In genomic region chr4:165972747-165973146, GRCh38 we compare ENCODE assay signal across 21 cellular contexts.
DNase-seq lines count a peak whose midpoint lies in the region; ATAC-seq, FAIRE-seq and TF ChIP-seq lines count a peak whose summit lies in the region.
"Had no signal": no experiment of that assay in that cellular context is flagged by ENCODE, and none has a peak within 500 bp of the region (broad histone marks: within the 10 kb centered on the region; RNA-seq: fewer than 3 reads in every experiment).

No MANE protein-coding gene starts in this region.

- no peak for TF ChIP-seq CTCF in MCF 10A (IDR thresholded peaks at IDR 0.05; ENCODE audit: unreplicated experiment)
- TF ChIP-seq CTCF in breast epithelium (IDR thresholded peaks at IDR 0.05): no peak
- TF ChIP-seq CTCF in keratinocyte (optimal IDR thresholded peaks at IDR 0.05 in 1 of 3, IDR thresholded peaks at IDR 0.05 in 1 of 3, conservative IDR thresholded peaks at IDR 0.05 in 1 of 3; ENCODE audit: extremely low read depth in 1 of 3, insufficient read depth in 2 of 3, low read length in 3 of 3): no peak

- H3K9me3 Mint-ChIP-seq in MCF 10A (ENCODE audit: unreplicated experiment): no peaks in the 10 kb centered on the region
- H3K9me3 Mint-ChIP-seq in activated CD4-positive, alpha-beta memory T cell treated with anti-CD3 and anti-CD28 coated beads, Interleukin-2, amount 10 ng/mL, durations not matched to agents 7 days and 5 days: peaks cover 2% of the 10 kb centered on the region
- H3K9me3 Mint-ChIP-seq in activated CD8-positive, alpha-beta T cell treated with anti-CD3 and anti-CD28 coated beads, Interleukin-2, amount 10 ng/mL, durations not matched to agents 7 days and 5 days (ENCODE audit: insufficient read depth): peaks cover 2% of the 10 kb centered on the region

- H2AFZ ChIP-seq in keratinocyte (ENCODE audit: control insufficient read depth, low read length): no peak overlapping the region
- H2AFZ ChIP-seq: GM23338, PC-9 had no signal

- no peaks in the 10 kb centered on the region for H3K36me3 Mint-ChIP-seq in MCF 10A (ENCODE audit: insufficient read depth, unreplicated experiment)
- no peaks in the 10 kb centered on the region for H3K36me3 Mint-ChIP-seq in activated CD4-positive, alpha-beta memory T cell treated with anti-CD3 and anti-CD28 coated beads, Interleukin-2, amount 10 ng/mL, durations not matched to agents 7 days and 5 days (ENCODE audit: low read depth)
- no peaks in the 10 kb centered on the region for H3K36me3 Mint-ChIP-seq in activated CD8-positive, alpha-beta T cell treated with anti-CD3 and anti-CD28 coated beads, Interleukin-2, amount 10 ng/mL, durations not matched to agents 7 days and 5 days (ENCODE audit: low read depth)

- H3K27ac ChIP-seq in breast epithelium: no peak overlapping the region
- H3K27ac ChIP-seq in keratinocyte (ENCODE audit: control insufficient read depth, insufficient read depth, low read length): peak overlapping the region; percentile 93
- H3K27ac ChIP-seq: PC-9, SJCRH30 had no signal

- POLR2A ChIA-PET in MCF 10A (lab: Yijun Ruan, JAX): interaction anchor here (0.6 to 6.7 kb wide), 9 partner anchors 8 to 99 kb away, joined by 3 to 81 read pairs (median 5); partner anchors contain the start of gene TLL1
- POLR2A ChIA-PET in activated CD4-positive, alpha-beta memory T cell treated with anti-CD3 and anti-CD28 coated beads, Interleukin-2, amount 10 ng/mL, durations not matched to agents 7 days and 5 days (lab: Charles Lee): no interaction called here
- POLR2A ChIA-PET in activated CD8-positive, alpha-beta T cell treated with anti-CD3 and anti-CD28 coated beads, Interleukin-2, amount 10 ng/mL, durations not matched to agents 7 days and 5 days (lab: Charles Lee): no interaction called here

- no peaks in the 10 kb centered on the region for H3K79me2 ChIP-seq in keratinocyte (ENCODE audit: control insufficient read depth, insufficient read depth, low read length)

- H3K36me3 ChIP-seq in breast epithelium (no peaks in the 10 kb centered on the region), keratinocyte (ENCODE audit: control insufficient read depth in 2 of 2, extremely low read depth in 1 of 2, insufficient read depth in 2 of 2, low read length in 2 of 2) (no peaks in the 10 kb centered on the region)
- H3K36me3 ChIP-seq: SJCRH30 had no signal

- peak overlapping the region; percentile 39 for H3K4me2 ChIP-seq in keratinocyte (ENCODE audit: control insufficient read depth, extremely low read depth, insufficient read depth, low read depth, low read length)
- H3K4me2 ChIP-seq: GM23338, PC-9 had no signal

- H3K9ac ChIP-seq in keratinocyte (ENCODE audit: control insufficient read depth, extremely low read depth, insufficient read depth, low read length): no peak overlapping the region

- intact Hi-C loops in MCF 10A (cut with micrococcal nuclease): loop anchor here (5.0 kb wide), 1 partner anchor 100 kb away; the partner anchor contains the start of gene TLL1
- intact Hi-C loops in breast epithelium (cut with DNase I; ENCODE audit: low total_unique reads): no loop called here

- no peaks in the 10 kb centered on the region for H3K27me3 Mint-ChIP-seq in MCF 10A (ENCODE audit: insufficient read depth, unreplicated experiment)
- H3K27me3 Mint-ChIP-seq in activated CD4-positive, alpha-beta memory T cell treated with anti-CD3 and anti-CD28 coated beads, Interleukin-2, amount 10 ng/mL, durations not matched to agents 7 days and 5 days: no peaks in the 10 kb centered on the region
- H3K27me3 Mint-ChIP-seq in activated CD8-positive, alpha-beta T cell treated with anti-CD3 and anti-CD28 coated beads, Interleukin-2, amount 10 ng/mL, durations not matched to agents 7 days and 5 days (ENCODE audit: low read depth): no peaks in the 10 kb centered on the region
- H3K27me3 Mint-ChIP-seq: B cell had no signal

- dilution Hi-C loops in keratinocyte (cut with MboI; ENCODE audit: extremely low pct_ligation_motif_present, low sequenced_read_pairs): no loop called here

- H3K9me1 ChIP-seq in keratinocyte (ENCODE audit: control insufficient read depth, extremely low read depth, insufficient read depth, low read length): no peaks in the 10 kb centered on the region

- H3K9me3 ChIP-seq in breast epithelium (no peaks in the 10 kb centered on the region), keratinocyte (ENCODE audit: control insufficient read depth, low read depth, low read length) (no peaks in the 10 kb centered on the region)
- H3K9me3 ChIP-seq: SJCRH30 had no signal

- H3K27me3 ChIP-seq in breast epithelium (no peaks in the 10 kb centered on the region), keratinocyte (ENCODE audit: control insufficient read depth, extremely low read depth, insufficient read depth, low read length) (no peaks in the 10 kb centered on the region)
- H3K27me3 ChIP-seq: SJCRH30 had no signal

- ATAC-seq in HG03432 (IDR thresholded peaks at IDR 0.05; ENCODE audit: unreplicated experiment): no peak
- no peak for ATAC-seq in activated CD8-positive, alpha-beta T cell treated with anti-CD3 and anti-CD28 coated beads, Interleukin-2, amount 10 ng/mL, durations not matched to agents 7 days and 5 days
- ATAC-seq: GM23338, HepG2 had no signal

- peak overlapping the region; percentile 2 for H3K4me3 Mint-ChIP-seq in MCF 10A (ENCODE audit: unreplicated experiment)
- no peak overlapping the region for H3K4me3 Mint-ChIP-seq in activated CD4-positive, alpha-beta memory T cell treated with anti-CD3 and anti-CD28 coated beads, Interleukin-2, amount 10 ng/mL, durations not matched to agents 7 days and 5 days
- H3K4me3 Mint-ChIP-seq in activated CD8-positive, alpha-beta T cell treated with anti-CD3 and anti-CD28 coated beads, Interleukin-2, amount 10 ng/mL, durations not matched to agents 7 days and 5 days: no peak overlapping the region
- H3K4me3 Mint-ChIP-seq: B cell, GM23338 had no signal

- TF ChIP-seq POLR2A in breast epithelium (IDR thresholded peaks at IDR 0.05): no peak

- H3K4me1 Mint-ChIP-seq in MCF 10A (ENCODE audit: insufficient read depth, unreplicated experiment): peaks cover 29% of the 10 kb centered on the region
- no peaks in the 10 kb centered on the region for H3K4me1 Mint-ChIP-seq in activated CD4-positive, alpha-beta memory T cell treated with anti-CD3 and anti-CD28 coated beads, Interleukin-2, amount 10 ng/mL, durations not matched to agents 7 days and 5 days
- no peaks in the 10 kb centered on the region for H3K4me1 Mint-ChIP-seq in activated CD8-positive, alpha-beta T cell treated with anti-CD3 and anti-CD28 coated beads, Interleukin-2, amount 10 ng/mL, durations not matched to agents 7 days and 5 days (ENCODE audit: low read depth)
- H3K4me1 Mint-ChIP-seq: B cell, GM23338 had no signal

- no TSS peak for BruUV-seq in MCF 10A (replicated peaks; lab: Mats Ljungman, UMichigan)

- H3K4me3 ChIP-seq in breast epithelium (no peak overlapping the region), keratinocyte (ENCODE audit: control insufficient read depth in 2 of 3, extremely low read depth in 1 of 3, insufficient read depth in 2 of 3, low read depth in 1 of 3, low read length in 3 of 3) (no peak overlapping the region)
- H3K4me3 ChIP-seq: GM23338, PC-9, SJCRH30 had no signal

- H3K4me1 ChIP-seq in breast epithelium (no peaks in the 10 kb centered on the region), keratinocyte (ENCODE audit: control insufficient read depth, extremely low read depth, insufficient read depth, low read length) (peaks cover 37% of the 10 kb centered on the region)
- H3K4me1 ChIP-seq: SJCRH30 had no signal

- peak; percentile 85 for FAIRE-seq in keratinocyte (lab: Jason Lieb, UNC)
- FAIRE-seq: HepG2 had no signal

- CTCF ChIA-PET in MCF 10A (lab: Yijun Ruan, JAX): interaction anchor here (0.6 to 1.0 kb wide), 4 partner anchors 102 to 808 kb away, joined by 3 read pairs; no protein-coding TSS in a partner anchor
- CTCF ChIA-PET in activated CD4-positive, alpha-beta memory T cell treated with anti-CD3 and anti-CD28 coated beads, Interleukin-2, amount 10 ng/mL, durations not matched to agents 7 days and 5 days (lab: Charles Lee): no interaction called here
- CTCF ChIA-PET in activated CD8-positive, alpha-beta T cell treated with anti-CD3 and anti-CD28 coated beads, Interleukin-2, amount 10 ng/mL, durations not matched to agents 7 days and 5 days (lab: Charles Lee): no interaction called here

- H4K20me1 ChIP-seq in keratinocyte (ENCODE audit: control insufficient read depth, extremely low read depth, insufficient read depth, low read length): no peaks in the 10 kb centered on the region

- peak; percentile 30 for DNase-seq in MCF 10A (ENCODE audit: unreplicated experiment)
- no peak for DNase-seq in breast epithelium (ENCODE audit: low spot score in 2 of 2)
- DNase-seq in astrocyte of the hippocampus (ENCODE audit: low read depth, low spot score): peak; percentile 8
- no peak for DNase-seq in keratinocyte (ENCODE audit: low read depth, low spot score)
- DNase-seq in activated CD4-positive, alpha-beta memory T cell treated with anti-CD3 and anti-CD28 coated beads, Interleukin-2, amount 10 ng/mL, durations not matched to agents 7 days and 5 days: no peak
- no peak for DNase-seq in NCI-H1417 treated with DMSO at 0.1 percent for 48 hours (lab: John Stamatoyannopoulos, UW)
- DNase-seq in activated CD8-positive, alpha-beta T cell treated with anti-CD3 and anti-CD28 coated beads, Interleukin-2, amount 10 ng/mL, durations not matched to agents 7 days and 5 days: no peak
- DNase-seq: 8988T, GF-D8, HCEC 1CT, KBM-7, MV-4-11, NCI-H187, NCI-H2107, NCI-H524 treated with DMSO at 0.1 percent for 48 hours, PC-9, SJCRH30 had no signal

- H3K27ac Mint-ChIP-seq in MCF 10A (ENCODE audit: low read depth, unreplicated experiment): peak overlapping the region; percentile 81
- H3K27ac Mint-ChIP-seq in activated CD4-positive, alpha-beta memory T cell treated with anti-CD3 and anti-CD28 coated beads, Interleukin-2, amount 10 ng/mL, durations not matched to agents 7 days and 5 days: no peak overlapping the region
- no peak overlapping the region for H3K27ac Mint-ChIP-seq in activated CD8-positive, alpha-beta T cell treated with anti-CD3 and anti-CD28 coated beads, Interleukin-2, amount 10 ng/mL, durations not matched to agents 7 days and 5 days
- H3K27ac Mint-ChIP-seq: B cell, GM23338 had no signal

Comparison
In these comparisons a context has a peak if more than half of its experiments do, and no peak if none do; other contexts are left out.
1. DNase-seq: peak in MCF 10A (single experiment) and astrocyte of the hippocampus (single experiment); none in breast epithelium (0 of 2), keratinocyte (single experiment), activated CD4-positive, alpha-beta memory T cell treated with anti-CD3 and anti-CD28 coated beads, Interleukin-2, amount 10 ng/mL, durations not matched to agents 7 days and 5 days (single experiment), NCI-H1417 treated with DMSO at 0.1 percent for 48 hours (single experiment) and activated CD8-positive, alpha-beta T cell treated with anti-CD3 and anti-CD28 coated beads, Interleukin-2, amount 10 ng/mL, durations not matched to agents 7 days and 5 days (single experiment).